ENCODE assay signal across 9 cellular contexts in genomic region chr1:230867119-230867902, GRCh38. TPM values are rescaled to one million over a fixed set of nuclear protein-coding genes. Genes with fewer than 3 reads are reported as not detected.
DNase-seq lines count a peak whose midpoint lies in the region; ATAC-seq and TF ChIP-seq lines count a peak whose summit lies in the region.
"Had no signal": no experiment of that assay in that cellular context is flagged by ENCODE, and none has a peak within 500 bp of the region (broad histone marks: within the 10 kb centered on the region; RNA-seq: fewer than 3 reads in every experiment).

No MANE protein-coding gene starts in this region.

- H3K27ac ChIP-seq in A673 (ENCODE audit: low read depth, low read length, poor library complexity, severe bottlenecking) (peak overlapping the region; percentile 82), IMR-90 (ENCODE audit: insufficient read depth, low read length) (peak overlapping the region; percentile 100), mammary epithelial cell (ENCODE audit: insufficient read depth, low read depth, low read length) (no peak overlapping the region), lung (ENCODE audit: low read depth in 1 of 2, low read length in 1 of 2) (peak overlapping the region; percentile 92 to 94)
- H3K27ac ChIP-seq: foreskin keratinocyte had no signal

- DNase-seq in A673 (ENCODE audit: low spot score) (no peak), IMR-90 (no peak), mammary epithelial cell (peak; percentile 6), lung (ENCODE audit: low spot score) (no peak), type B pancreatic cell (ENCODE audit: extremely low spot score, unreplicated experiment) (no peak), iPS-NIHi11 (ENCODE audit: low spot score) (no peak)

- H3K18ac ChIP-seq in IMR-90 (ENCODE audit: low read depth, low read length), result peak overlapping the region; percentile 91

- peaks cover 33% of the 10 kb centered on the region for H3K4me1 ChIP-seq in A673 (ENCODE audit: insufficient read depth, low read length, poor library complexity, severe bottlenecking)
- H3K4me1 ChIP-seq in IMR-90 (ENCODE audit: control insufficient read depth, insufficient read depth, low read length), result peaks cover 30% of the 10 kb centered on the region
- H3K4me1 ChIP-seq in mammary epithelial cell (ENCODE audit: insufficient read depth, low read length), result peaks cover 7% of the 10 kb centered on the region
- H3K4me1 ChIP-seq in lung (ENCODE audit: control insufficient read depth in 2 of 2, insufficient read depth in 2 of 2, low read length in 2 of 2), result peaks cover 3 to 20% of the 10 kb centered on the region in 2 donors
- H3K4me1 ChIP-seq: foreskin keratinocyte had no signal

- H3K36me3 ChIP-seq in A673 (ENCODE audit: insufficient read depth, low read length, poor library complexity, severe bottlenecking) (no peaks in the 10 kb centered on the region), IMR-90 (ENCODE audit: control insufficient read depth, insufficient read depth, low read length) (peaks cover 12% of the 10 kb centered on the region), mammary epithelial cell (ENCODE audit: insufficient read depth, low read length) (no peaks in the 10 kb centered on the region), lung (ENCODE audit: control insufficient read depth in 2 of 2, insufficient read depth in 2 of 2, low read length in 2 of 2) (no peaks in the 10 kb centered on the region)

- H3K4me3 Mint-ChIP-seq in type B pancreatic cell, result peak overlapping the region; percentile 90

- peak overlapping the region; percentile 84 for H2AK9ac ChIP-seq in IMR-90 (replicated peaks; ENCODE audit: low read depth, low read length, poor library complexity)

- peak overlapping the region; percentile 87 for H4K91ac ChIP-seq in IMR-90 (ENCODE audit: insufficient read depth, low read depth, low read length)

- peak overlapping the region; percentile 95 for H2BK5ac ChIP-seq in IMR-90 (ENCODE audit: low read depth, low read length, poor library complexity, severe bottlenecking)

- peaks cover 6% of the 10 kb centered on the region for H3K9me3 Mint-ChIP-seq in type B pancreatic cell

- H3K56ac ChIP-seq in IMR-90 (ENCODE audit: extremely low read depth, insufficient read depth, low read length), result peak overlapping the region; percentile 94

- H3K27me3 ChIP-seq in A673 (replicated peaks; ENCODE audit: insufficient read depth, low read depth, low read length, poor library complexity) (no peaks in the 10 kb centered on the region), IMR-90 (ENCODE audit: control insufficient read depth, insufficient read depth, low read length) (no peaks in the 10 kb centered on the region), mammary epithelial cell (ENCODE audit: insufficient read depth, low read length) (no peaks in the 10 kb centered on the region), lung (ENCODE audit: control insufficient read depth, insufficient read depth) (no peaks in the 10 kb centered on the region)
- H3K27me3 ChIP-seq: foreskin keratinocyte had no signal

- peak overlapping the region; percentile 85 for H4K5ac ChIP-seq in IMR-90 (ENCODE audit: low read depth, low read length)

- peak; percentile 61; the same call in 1 of the 2 replicates for TF ChIP-seq POLR2A in IMR-90 (IDR thresholded peaks at IDR 0.05; ENCODE audit: low read depth, low read length)

- peak overlapping the region; percentile 94 for H3K14ac ChIP-seq in IMR-90 (replicated peaks; ENCODE audit: low read depth, low read length)

- peak overlapping the region; percentile 93 for H3K4me2 ChIP-seq in IMR-90 (ENCODE audit: low read depth, low read length)
- peak overlapping the region; percentile 74 for H3K4me2 ChIP-seq in mammary epithelial cell (ENCODE audit: insufficient read depth, low read depth, low read length)

- H2AK5ac ChIP-seq in IMR-90 (ENCODE audit: low read depth, low read length), result peak overlapping the region; percentile 81

- intact Hi-C loops in A673 (cut with micrococcal nuclease; ENCODE audit: unreplicated experiment), result no loop called here
- intact Hi-C loops in IMR-90 (cut with micrococcal nuclease), result loop anchor here (1.0 to 5.0 kb wide), 3 partner anchors 50 to 343 kb away; partner anchors contain the start of gene FAM89A
- intact Hi-C loops in mammary epithelial cell (cut with micrococcal nuclease), result no loop called here

- H3K27me3 Mint-ChIP-seq in type B pancreatic cell, result no peaks in the 10 kb centered on the region

- peaks cover 19% of the 10 kb centered on the region for H3K9me1 ChIP-seq in IMR-90 (ENCODE audit: insufficient read depth, low read length)

- H3K4me3 ChIP-seq in A673 (ENCODE audit: low read depth, low read length, poor library complexity, severe bottlenecking), result peak overlapping the region; percentile 81
- H3K4me3 ChIP-seq in IMR-90 (ENCODE audit: insufficient read depth, low read depth, low read length), result peak overlapping the region; percentile 100
- peak overlapping the region; percentile 62 to 78 (median 70) for H3K4me3 ChIP-seq in mammary epithelial cell (replicated peaks in 1 of 3; ENCODE audit: insufficient read depth in 1 of 3, low read depth in 2 of 3, low read length in 3 of 3)
- peak overlapping the region; percentile 94 for H3K4me3 ChIP-seq in lung

- no peak for ATAC-seq in IMR-90 (ENCODE audit: low read depth)
- ATAC-seq in lung (ENCODE audit: insufficient read depth, low FRiP score), result no peak
- no peak for ATAC-seq in HG03378 (IDR thresholded peaks at IDR 0.05; ENCODE audit: unreplicated experiment)
- ATAC-seq in GM21723 (IDR thresholded peaks at IDR 0.05; ENCODE audit: unreplicated experiment), result no peak

- H3K36me3 Mint-ChIP-seq in type B pancreatic cell, result peaks cover 5% of the 10 kb centered on the region

- peak overlapping the region; percentile 64 for H2BK20ac ChIP-seq in IMR-90 (ENCODE audit: low read depth, low read length)

- peak overlapping the region; percentile 6 to 76; a peak in 3 of 4 replicates for H4K8ac ChIP-seq in IMR-90 (ENCODE audit: low read depth in 2 of 2, low read length in 2 of 2)

- dilution Hi-C loops in IMR-90 (cut with HindIII; ENCODE audit: low sequenced_read_pairs, unreplicated experiment) (no loop called here), mammary epithelial cell (cut with HindIII; ENCODE audit: low sequenced_read_pairs) (no loop called here)

- H3K9me3 ChIP-seq in A673 (ENCODE audit: low read depth, low read length, poor library complexity, severe bottlenecking), result no peaks in the 10 kb centered on the region
- no peaks in the 10 kb centered on the region for H3K9me3 ChIP-seq in IMR-90 (ENCODE audit: control insufficient read depth, insufficient read depth, low read length)
- H3K9me3 ChIP-seq in mammary epithelial cell (replicated peaks; ENCODE audit: insufficient read depth, low read length), result no peaks in the 10 kb centered on the region
- H3K9me3 ChIP-seq in lung (ENCODE audit: control insufficient read depth in 2 of 2, insufficient read depth in 1 of 2, low read length in 1 of 2), result peaks cover 0 to 2% of the 10 kb centered on the region in 2 donors

- no peaks in the 10 kb centered on the region for H3K79me2 ChIP-seq in mammary epithelial cell (ENCODE audit: insufficient read depth, low read length)

- peak overlapping the region; percentile 95 for H3K4ac ChIP-seq in IMR-90 (ENCODE audit: low read depth, low read length)

- peak overlapping the region; percentile 66 for H3K27ac Mint-ChIP-seq in type B pancreatic cell

- H4K20me1 ChIP-seq in IMR-90 (ENCODE audit: insufficient read depth, low read length) (peaks cover 41% of the 10 kb centered on the region), mammary epithelial cell (ENCODE audit: insufficient read depth, low read length) (no peaks in the 10 kb centered on the region)

- peak overlapping the region; percentile 87 for H2BK15ac ChIP-seq in IMR-90 (ENCODE audit: low read depth, low read length)

- in situ Hi-C loops in IMR-90 (cut with MboI; ENCODE audit: low sequenced_read_pairs), result loop anchor here (25.0 kb wide), 1 partner anchor 780 kb away; no protein-coding TSS in a partner anchor
- in situ Hi-C loops in mammary epithelial cell (cut with MboI; ENCODE audit: low sequenced_read_pairs in 2 of 2), result no loop called here

- POLR2A ChIA-PET in A673 (lab: Charles Lee; ENCODE audit: low non-redundant PET) (no interaction called here), IMR-90 (lab: Charles Lee; ENCODE audit: unreplicated experiment) (interaction anchor here (0.6 to 0.9 kb wide), 3 partner anchors 11 to 30 kb away, joined by 3 to 7 read pairs (median 3); no protein-coding TSS in a partner anchor)

- peaks cover 10 to 57% of the 10 kb centered on the region in 2 experiments for H3K79me1 ChIP-seq in IMR-90 (ENCODE audit: low read depth in 1 of 2, low read length in 2 of 2)

- CTCF ChIA-PET in A673 (lab: Charles Lee) (no interaction called here), IMR-90 (lab: Yijun Ruan, JAX) (interaction anchor here (0.6 to 1.4 kb wide), 3 partner anchors 37 to 69 kb away, joined by 3 to 4 read pairs (median 3); no protein-coding TSS in a partner anchor), mammary epithelial cell (lab: Charles Lee; ENCODE audit: low non-redundant PET) (no interaction called here)

- H3K23ac ChIP-seq in IMR-90 (ENCODE audit: low read depth, low read length), result peak overlapping the region; percentile 99

- BruUV-seq in A673 (replicated peaks; lab: Mats Ljungman, UMichigan) (TSS peak; percentile 71), IMR-90 (replicated peaks; lab: Mats Ljungman, UMichigan) (TSS peak; percentile 24), mammary epithelial cell (replicated peaks; lab: Mats Ljungman, UMichigan) (TSS peak; percentile 37)

- 0% methylated on average over 4 of the region's 17 CpGs; no CpG with 5 or more reads in 1 of the 2 experiments for WGBS in IMR-90 (ENCODE audit: extremely low coverage in 2 of 2, insufficient read length in 1 of 2), 2 experiments
- WGBS in mammary epithelial cell (ENCODE audit: low coverage, missing lambda C conversion rate), result 62% methylated on average over 14 of the region's 17 CpGs
- 25 to 38% methylated on average over 17 of the region's 17 CpGs for WGBS in lung, 2 donors

- TF ChIP-seq RAD21 in IMR-90 (IDR thresholded peaks at IDR 0.05; ENCODE audit: low read length), result no peak

- H3K9ac ChIP-seq in IMR-90 (ENCODE audit: low read depth, low read length) (peak overlapping the region; percentile 100), mammary epithelial cell (ENCODE audit: insufficient read depth, low read length) (no peak overlapping the region)

- TF ChIP-seq CTCF in A673 (conservative IDR thresholded peaks at IDR 0.05; ENCODE audit: low read depth, low read length), result no peak
- no peak for TF ChIP-seq CTCF in IMR-90 (conservative IDR thresholded peaks at IDR 0.05; ENCODE audit: low read depth, low read length)
- TF ChIP-seq CTCF in mammary epithelial cell (conservative IDR thresholded peaks at IDR 0.05 in 1 of 2, IDR thresholded peaks at IDR 0.05 in 1 of 2; ENCODE audit: extremely low read depth in 1 of 2, insufficient read depth in 1 of 2, low read depth in 1 of 2, low read length in 2 of 2), result no peak
- no peak for TF ChIP-seq CTCF in lung (IDR thresholded peaks at IDR 0.05; ENCODE audit: control extremely low read depth, extremely low read depth)
- TF ChIP-seq CTCF in type B pancreatic cell (conservative IDR thresholded peaks at IDR 0.05), result no peak

- H3K4me1 Mint-ChIP-seq in type B pancreatic cell (ENCODE audit: unreplicated experiment), result peaks cover 51% of the 10 kb centered on the region

- peak overlapping the region; percentile 85 for H2BK120ac ChIP-seq in IMR-90 (ENCODE audit: low read depth, low read length)

- no peak overlapping the region for H2AFZ ChIP-seq in IMR-90 (replicated peaks; ENCODE audit: low read length, poor library complexity)
- peak overlapping the region; percentile 92 for H2AFZ ChIP-seq in mammary epithelial cell (ENCODE audit: low read depth, low read length)

RNA-seq across cellular contexts. Expression of gene C1orf198, which starts 1.0 kb away (rescaled TPM):
- total RNA-seq in A673 (2021), result 39.4 and 42.4 TPM in 2 replicates
- total RNA-seq in IMR-90 (2012; rRNA removed), result 74.4 and 76.2 TPM in 2 replicates
- polyA plus RNA-seq in IMR-90 (2012; rRNA removed), result 63.9 and 67.4 TPM in 2 replicates
- polyA plus RNA-seq in IMR-90 (2012; cell fraction: cytosol; rRNA removed), result 33.0 and 75.6 TPM in 2 replicates
- polyA plus RNA-seq in IMR-90 (2012; cell fraction: nucleus; rRNA removed; ENCODE audit: low replicate concordance), result 260 and 261 TPM in 2 replicates
- 10 to 100 TPM in 1 of 2 donors, 1 to 10 TPM in 1; 8.8 to 25.7 TPM for total RNA-seq in mammary epithelial cell
- 6.7 TPM for polyA plus RNA-seq in mammary epithelial cell
- polyA minus RNA-seq in mammary epithelial cell, result 21.9 TPM
- 100 to 1,000 TPM in 1 of 2 donors, 10 to 100 TPM in 1; 51.9 to 109 TPM for total RNA-seq in lung
- polyA plus RNA-seq in lung, result 10 to 100 TPM; 25.8 to 47.5 TPM
- total RNA-seq in type B pancreatic cell (ENCODE audit: low replicate concordance), result 42.1 and 62.5 TPM in 2 replicates
